19 cellular contexts compared by ENCODE assay signal in the genomic region with DNA sequence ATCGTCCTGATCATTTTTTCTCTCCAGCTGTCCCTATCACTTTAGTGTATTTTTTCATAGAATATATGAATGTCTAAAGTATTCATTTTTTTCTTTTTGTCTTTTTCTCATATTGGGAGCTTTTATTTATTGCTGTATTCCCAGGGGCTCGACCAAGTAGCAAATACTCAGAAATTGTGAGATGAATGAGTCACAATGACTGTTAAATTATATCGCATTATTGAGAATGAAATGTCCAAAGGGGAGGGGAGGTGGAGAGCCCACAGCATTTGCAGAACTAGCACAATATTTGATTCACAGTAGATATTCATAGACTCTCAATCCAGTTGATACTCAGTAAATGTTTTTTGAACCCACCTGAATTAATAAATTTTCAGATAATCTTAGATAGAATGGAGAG.
DNase-seq lines count a peak whose midpoint lies in the region; ATAC-seq, FAIRE-seq and TF ChIP-seq lines count a peak whose summit lies in the region.
"Had no signal": no experiment of that assay in that cellular context is flagged by ENCODE, and none has a peak within 500 bp of the region (broad histone marks: within the 10 kb centered on the region; RNA-seq: fewer than 3 reads in every experiment).

No MANE protein-coding gene starts in this region.

- H2AK5ac ChIP-seq in IMR-90 (ENCODE audit: low read depth, low read length), result no peak overlapping the region

- no peak overlapping the region for H4K5ac ChIP-seq in IMR-90 (ENCODE audit: low read depth, low read length)

- H3K79me1 ChIP-seq in IMR-90 (ENCODE audit: low read depth in 1 of 2, low read length in 2 of 2), result no peaks in the 10 kb centered on the region

- FAIRE-seq in astrocyte (lab: Jason Lieb, UNC), result peak; percentile 39
- FAIRE-seq: GM12891, H1, K562 had no signal

- WGBS in IMR-90 (ENCODE audit: extremely low coverage in 2 of 2, insufficient read length in 1 of 2), 2 experiments, result no CpG with 5 or more reads among the region's 3 CpGs

- no peaks in the 10 kb centered on the region for H3K79me2 ChIP-seq in astrocyte (ENCODE audit: insufficient read depth, low read length)

- H3K56ac ChIP-seq in IMR-90 (ENCODE audit: extremely low read depth, insufficient read depth, low read length), result no peak overlapping the region

- H2AFZ ChIP-seq in IMR-90 (replicated peaks; ENCODE audit: low read length, poor library complexity) (no peak overlapping the region), astrocyte (ENCODE audit: low read depth, low read length) (no peak overlapping the region)

- in situ Hi-C loops in IMR-90 (cut with MboI; ENCODE audit: low sequenced_read_pairs), result no loop called here

- H3K14ac ChIP-seq in IMR-90 (replicated peaks; ENCODE audit: low read depth, low read length), result no peak overlapping the region

- H3K27ac Mint-ChIP-seq in astrocyte (ENCODE audit: unreplicated experiment), result no peak overlapping the region
- no peak overlapping the region for H3K27ac Mint-ChIP-seq in naive thymus-derived CD8-positive, alpha-beta T cell
- H3K27ac Mint-ChIP-seq: B cell; CD8-positive, alpha-beta T cell; H9 had no signal

- H3K4me3 Mint-ChIP-seq in astrocyte (ENCODE audit: unreplicated experiment), result no peak overlapping the region
- no peak overlapping the region for H3K4me3 Mint-ChIP-seq in naive thymus-derived CD8-positive, alpha-beta T cell
- H3K4me3 Mint-ChIP-seq: B cell; CD8-positive, alpha-beta T cell; H9 had no signal

- peaks cover 1% of the 10 kb centered on the region; the same call in 1 of the 2 replicates for H3K4me1 ChIP-seq in IMR-90 (ENCODE audit: control insufficient read depth, insufficient read depth, low read length)
- H3K4me1 ChIP-seq in astrocyte (ENCODE audit: insufficient read depth, low read length), result no peaks in the 10 kb centered on the region
- H3K4me1 ChIP-seq: BLaER1 treated with 17β-estradiol and CSF1 and Interleukin-3, amounts not matched to agents 10 nM and 100 nM had no signal

- no TSS peak for BruUV-seq in IMR-90 (replicated peaks; lab: Mats Ljungman, UMichigan)

- H3K9me3 Mint-ChIP-seq in astrocyte (ENCODE audit: unreplicated experiment), result no peaks in the 10 kb centered on the region
- peaks cover 0 to 16% (median 2%) of the 10 kb centered on the region in 9 donors for H3K9me3 Mint-ChIP-seq in naive thymus-derived CD8-positive, alpha-beta T cell
- H3K9me3 Mint-ChIP-seq: CD8-positive, alpha-beta T cell; H9 had no signal

- POLR2A ChIA-PET in IMR-90 (lab: Charles Lee; ENCODE audit: unreplicated experiment), result no interaction called here
- POLR2A ChIA-PET in naive thymus-derived CD8-positive, alpha-beta T cell (lab: Charles Lee), result no interaction called here

- no peaks in the 10 kb centered on the region for H3K4me1 Mint-ChIP-seq in astrocyte (ENCODE audit: low read depth, unreplicated experiment)
- H3K4me1 Mint-ChIP-seq in naive thymus-derived CD8-positive, alpha-beta T cell, result no peaks in the 10 kb centered on the region
- H3K4me1 Mint-ChIP-seq: B cell, H9 had no signal

- H2BK20ac ChIP-seq in IMR-90 (ENCODE audit: low read depth, low read length), result no peak overlapping the region

- H4K8ac ChIP-seq in IMR-90 (ENCODE audit: low read depth in 2 of 2, low read length in 2 of 2), result no peak overlapping the region

- H3K27me3 Mint-ChIP-seq in astrocyte (ENCODE audit: low read depth, unreplicated experiment), result peaks cover 2% of the 10 kb centered on the region
- no peaks in the 10 kb centered on the region for H3K27me3 Mint-ChIP-seq in naive thymus-derived CD8-positive, alpha-beta T cell

- no peak for ATAC-seq in IMR-90 (ENCODE audit: low read depth)
- no peak for ATAC-seq in naive thymus-derived CD8-positive, alpha-beta T cell
- ATAC-seq: CD8-positive, alpha-beta T cell; K562 had no signal

- no peaks in the 10 kb centered on the region for H3K36me3 ChIP-seq in IMR-90 (ENCODE audit: control insufficient read depth, insufficient read depth, low read length)
- no peaks in the 10 kb centered on the region for H3K36me3 ChIP-seq in astrocyte (ENCODE audit: insufficient read depth, low read length)
- H3K36me3 ChIP-seq: BLaER1 treated with 17β-estradiol and CSF1 and Interleukin-3, amounts not matched to agents 10 nM and 100 nM had no signal

- H3K27me3 ChIP-seq in IMR-90 (ENCODE audit: control insufficient read depth, insufficient read depth, low read length), result no peaks in the 10 kb centered on the region
- no peaks in the 10 kb centered on the region for H3K27me3 ChIP-seq in astrocyte (ENCODE audit: insufficient read depth, low read length)
- H3K27me3 ChIP-seq: BLaER1 treated with 17β-estradiol and CSF1 and Interleukin-3, amounts not matched to agents 10 nM and 100 nM had no signal

- no peak overlapping the region for H2BK15ac ChIP-seq in IMR-90 (ENCODE audit: low read depth, low read length)

- H2BK120ac ChIP-seq in IMR-90 (ENCODE audit: low read depth, low read length), result no peak overlapping the region

- H3K4me3 ChIP-seq in IMR-90 (ENCODE audit: insufficient read depth, low read depth, low read length) (no peak overlapping the region), astrocyte (ENCODE audit: insufficient read depth, low read depth, low read length) (no peak overlapping the region), skeletal muscle cell (ENCODE audit: low read depth, low read length) (no peak overlapping the region)
- H3K4me3 ChIP-seq: BLaER1 treated with 17β-estradiol and CSF1 and Interleukin-3, amounts not matched to agents 10 nM and 100 nM; K562 had no signal

- intact Hi-C loops in IMR-90 (cut with micrococcal nuclease), result loop anchor here (10.0 kb wide), 1 partner anchor 317 kb away; no protein-coding TSS in a partner anchor

- no peak overlapping the region for H3K4me2 ChIP-seq in IMR-90 (ENCODE audit: low read depth, low read length)
- H3K4me2 ChIP-seq in astrocyte (ENCODE audit: low read length), result no peak overlapping the region
- H3K4me2 ChIP-seq: BLaER1 treated with 17β-estradiol and CSF1 and Interleukin-3, amounts not matched to agents 10 nM and 100 nM had no signal

- H3K9ac ChIP-seq in IMR-90 (ENCODE audit: low read depth, low read length) (no peak overlapping the region), astrocyte (ENCODE audit: low read length) (no peak overlapping the region)
- H3K9ac ChIP-seq: BLaER1 treated with 17β-estradiol and CSF1 and Interleukin-3, amounts not matched to agents 10 nM and 100 nM had no signal

- H3K9me3 ChIP-seq in IMR-90 (ENCODE audit: control insufficient read depth, insufficient read depth, low read length), result no peaks in the 10 kb centered on the region
- H3K9me3 ChIP-seq in astrocyte (ENCODE audit: insufficient read depth, low read depth, low read length), result no peaks in the 10 kb centered on the region
- H3K9me3 ChIP-seq: BLaER1 treated with 17β-estradiol and CSF1 and Interleukin-3, amounts not matched to agents 10 nM and 100 nM had no signal

- no peak overlapping the region for H3K4ac ChIP-seq in IMR-90 (ENCODE audit: low read depth, low read length)

- CTCF ChIA-PET in IMR-90 (lab: Yijun Ruan, JAX), result no interaction called here

- no peaks in the 10 kb centered on the region for H3K9me1 ChIP-seq in IMR-90 (ENCODE audit: insufficient read depth, low read length)

- H2BK5ac ChIP-seq in IMR-90 (ENCODE audit: low read depth, low read length, poor library complexity, severe bottlenecking), result no peak overlapping the region

- TF ChIP-seq POLR2A in IMR-90 (IDR thresholded peaks at IDR 0.05; ENCODE audit: low read depth, low read length), result no peak

- TF ChIP-seq CTCF in IMR-90 (conservative IDR thresholded peaks at IDR 0.05; ENCODE audit: low read depth, low read length), result no peak
- no peak for TF ChIP-seq CTCF in astrocyte (IDR thresholded peaks at IDR 0.05; ENCODE audit: insufficient read depth, low read depth, low read length)

- no peak overlapping the region for H4K91ac ChIP-seq in IMR-90 (ENCODE audit: insufficient read depth, low read depth, low read length)

- no peaks in the 10 kb centered on the region for H3K36me3 Mint-ChIP-seq in astrocyte (ENCODE audit: low read depth, unreplicated experiment)
- no peaks in the 10 kb centered on the region for H3K36me3 Mint-ChIP-seq in naive thymus-derived CD8-positive, alpha-beta T cell
- H3K36me3 Mint-ChIP-seq: CD8-positive, alpha-beta T cell had no signal

- DNase-seq in ELR (ENCODE audit: low read depth) (peak; percentile 53), IMR-90 (peak; percentile 5), astrocyte (ENCODE audit: low read depth) (no peak), skeletal muscle cell (ENCODE audit: low read depth) (peak; percentile 9), RKO (ENCODE audit: low spot score) (no peak), foreskin melanocyte (no peak), inferior parietal cortex (ENCODE audit: extremely low spot score) (no peak)
- no peak for DNase-seq in naive thymus-derived CD8-positive, alpha-beta T cell
- DNase-seq: 8988T; Calu3; CD8-positive, alpha-beta T cell; DMS79 treated with DMSO at 0.1 percent for 48 hours; H9 had no signal

- no peak for TF ChIP-seq RAD21 in IMR-90 (IDR thresholded peaks at IDR 0.05; ENCODE audit: low read length)

- no peak overlapping the region for H2AK9ac ChIP-seq in IMR-90 (replicated peaks; ENCODE audit: low read depth, low read length, poor library complexity)

- H4K20me1 ChIP-seq in IMR-90 (ENCODE audit: insufficient read depth, low read length) (no peaks in the 10 kb centered on the region), astrocyte (ENCODE audit: insufficient read depth, low read length) (no peaks in the 10 kb centered on the region)
- H4K20me1 ChIP-seq: BLaER1 treated with 17β-estradiol and CSF1 and Interleukin-3, amounts not matched to agents 10 nM and 100 nM had no signal

- H3K23ac ChIP-seq in IMR-90 (ENCODE audit: low read depth, low read length), result no peak overlapping the region

- dilution Hi-C loops in IMR-90 (cut with HindIII; ENCODE audit: low sequenced_read_pairs, unreplicated experiment), result no loop called here

- no peak overlapping the region for H3K18ac ChIP-seq in IMR-90 (ENCODE audit: low read depth, low read length)

- no peak overlapping the region for H3K27ac ChIP-seq in IMR-90 (ENCODE audit: insufficient read depth, low read length)
- H3K27ac ChIP-seq in astrocyte (ENCODE audit: low read depth, low read length), result no peak overlapping the region
- H3K27ac ChIP-seq: BLaER1 treated with 17β-estradiol and CSF1 and Interleukin-3, amounts not matched to agents 10 nM and 100 nM; HL-60 had no signal

TF ChIP-seq in IMR-90, 13 proteins besides CTCF, POLR2A, EP300 and RAD21 (continues in another document):
- TF ChIP-seq FOS (IDR thresholded peaks at IDR 0.05; ENCODE audit: low read depth, low read length) (no peak), CHD1 (IDR thresholded peaks at IDR 0.05; ENCODE audit: low read depth, low read length) (no peak), RFX5 (IDR thresholded peaks at IDR 0.05; ENCODE audit: low read depth, low read length) (no peak)
- TF ChIP-seq, protein P1, sequence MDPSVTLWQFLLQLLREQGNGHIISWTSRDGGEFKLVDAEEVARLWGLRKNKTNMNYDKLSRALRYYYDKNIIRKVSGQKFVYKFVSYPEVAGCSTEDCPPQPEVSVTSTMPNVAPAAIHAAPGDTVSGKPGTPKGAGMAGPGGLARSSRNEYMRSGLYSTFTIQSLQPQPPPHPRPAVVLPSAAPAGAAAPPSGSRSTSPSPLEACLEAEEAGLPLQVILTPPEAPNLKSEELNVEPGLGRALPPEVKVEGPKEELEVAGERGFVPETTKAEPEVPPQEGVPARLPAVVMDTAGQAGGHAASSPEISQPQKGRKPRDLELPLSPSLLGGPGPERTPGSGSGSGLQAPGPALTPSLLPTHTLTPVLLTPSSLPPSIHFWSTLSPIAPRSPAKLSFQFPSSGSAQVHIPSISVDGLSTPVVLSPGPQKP (IDR thresholded peaks at IDR 0.05; ENCODE audit: borderline replicate concordance, low read depth, low read length), result no peak

Comparison
In these comparisons a context has a peak if more than half of its experiments do, and no peak if none do; other contexts are left out.
1. DNase-seq: peak in ELR (single experiment), IMR-90 (single experiment) and skeletal muscle cell (single experiment); none in astrocyte (single experiment), RKO (single experiment), foreskin melanocyte (single experiment), naive thymus-derived CD8-positive, alpha-beta T cell (0 of 10) and inferior parietal cortex (single experiment).